In genomic region chr12:6958609-6959375, GRCh38 we compare ENCODE assay signal across 8 cellular contexts. TPM values are rescaled to one million over a fixed set of nuclear protein-coding genes. Genes with fewer than 3 reads are reported as not detected.
DNase-seq lines count a peak whose midpoint lies in the region; ATAC-seq and TF ChIP-seq lines count a peak whose summit lies in the region.

No MANE protein-coding gene starts in this region.

- H3K9me3 Mint-ChIP-seq in activated naive CD4-positive, alpha-beta T cell treated with anti-CD3 and anti-CD28 coated beads, Interleukin-2, amount 50 U/mL, for 72 hours: no peaks in the 10 kb centered on the region
- H3K9me3 Mint-ChIP-seq in natural killer cell (no peaks in the 10 kb centered on the region), HFFc6 (no peaks in the 10 kb centered on the region)

- intact Hi-C loops in natural killer cell (cut with micrococcal nuclease): loop anchor here (1.0 kb wide), 2 partner anchors 9 to 14 kb away; partner anchors contain the start of gene C12orf57

- ATAC-seq in GM18508 (IDR thresholded peaks at IDR 0.05; ENCODE audit: insufficient read depth, unreplicated experiment) (peak; percentile 33), HG02852 (IDR thresholded peaks at IDR 0.05; ENCODE audit: unreplicated experiment) (peak; percentile 63), natural killer cell (peak; percentile 61 to 79 (median 66))
- ATAC-seq in activated naive CD4-positive, alpha-beta T cell treated with anti-CD3 and anti-CD28 coated beads, Interleukin-2, amount 50 U/mL, for 72 hours: peak; percentile 50 to 58

- H3K27ac Mint-ChIP-seq in activated naive CD4-positive, alpha-beta T cell treated with anti-CD3 and anti-CD28 coated beads, Interleukin-2, amount 50 U/mL, for 72 hours: peak overlapping the region; percentile 98 to 99
- H3K27ac Mint-ChIP-seq in natural killer cell (peak overlapping the region; percentile 98 to 99), HFFc6 (no peak overlapping the region)

- H3K4me3 Mint-ChIP-seq in natural killer cell (peak overlapping the region; percentile 92), HFFc6 (no peak overlapping the region)

- peaks cover 63 to 69% of the 10 kb centered on the region in 2 donors for H3K36me3 Mint-ChIP-seq in activated naive CD4-positive, alpha-beta T cell treated with anti-CD3 and anti-CD28 coated beads, Interleukin-2, amount 50 U/mL, for 72 hours
- no peaks in the 10 kb centered on the region for H3K36me3 Mint-ChIP-seq in natural killer cell
- H3K36me3 Mint-ChIP-seq in HFFc6 (ENCODE audit: low read depth): no peaks in the 10 kb centered on the region

- H3K27me3 Mint-ChIP-seq in natural killer cell (ENCODE audit: low read depth in 2 of 2) (no peaks in the 10 kb centered on the region), HFFc6 (ENCODE audit: insufficient read depth) (peaks cover 2% of the 10 kb centered on the region)

- DNase-seq in SIG-M5 treated with dmso at 0.1 percent for 504 hours (lab: John Stamatoyannopoulos, UW; ENCODE audit: unreplicated experiment) (peak; percentile 92), natural killer cell (peak; percentile 76), D341Med (ENCODE audit: low spot score) (no peak), HFFc6 (no peak), HT-29 (ENCODE audit: low spot score) (no peak)
- peak; percentile 65 to 84 for DNase-seq in activated naive CD4-positive, alpha-beta T cell treated with anti-CD3 and anti-CD28 coated beads, Interleukin-2, amount 50 U/mL, for 72 hours (ENCODE audit: low spot score in 2 of 2)

- no peak for TF ChIP-seq CTCF in natural killer cell (IDR thresholded peaks at IDR 0.05)
- no peak for TF ChIP-seq CTCF in HFFc6 (IDR thresholded peaks at IDR 0.05)

- peaks cover 70 to 81% of the 10 kb centered on the region in 2 donors for H3K4me1 Mint-ChIP-seq in natural killer cell
- peaks cover 18% of the 10 kb centered on the region for H3K4me1 Mint-ChIP-seq in HFFc6 (ENCODE audit: low read depth)

RNA-seq across cellular contexts. Expression of gene PTPN6, which starts 7.6 kb away (rescaled TPM):
- 100 to 1,000 TPM; 320 to 609 TPM for total RNA-seq in activated naive CD4-positive, alpha-beta T cell treated with anti-CD3 and anti-CD28 coated beads, Interleukin-2, amount 50 U/mL, for 72 hours
- 100 to 1,000 TPM; 279 to 357 (median 312) TPM for total RNA-seq in natural killer cell
- not detected for total RNA-seq in HFFc6 (2021; fragmentation: NEBNext Ultra II Directional; extraction: Animal tissue kit (Norgen Biotek cat#: 25700))
- total RNA-seq in HT-29 (2014; rRNA removed; shearing (Covaris generic)): 29.2 and 35.2 TPM in 2 replicates

RNA-seq across cellular contexts. Expression of gene PHB2, which starts 11.7 kb away (rescaled TPM):
- 100 to 1,000 TPM; 387 to 423 TPM for total RNA-seq in activated naive CD4-positive, alpha-beta T cell treated with anti-CD3 and anti-CD28 coated beads, Interleukin-2, amount 50 U/mL, for 72 hours
- total RNA-seq in natural killer cell: 100 to 1,000 TPM; 123 to 133 (median 127) TPM
- 100 to 1,000 TPM; 160 to 198 (median 182) TPM for total RNA-seq in HFFc6 (2021; fragmentation: NEBNext Ultra II Directional; extraction: Animal tissue kit (Norgen Biotek cat#: 25700))
- total RNA-seq in HT-29 (2014; rRNA removed; shearing (Covaris generic)): 417 and 420 TPM in 2 replicates

RNA-seq across cellular contexts. Expression of gene EMG1, which starts 11.9 kb away (rescaled TPM):
- total RNA-seq in activated naive CD4-positive, alpha-beta T cell treated with anti-CD3 and anti-CD28 coated beads, Interleukin-2, amount 50 U/mL, for 72 hours: 10 to 100 TPM; 69.0 to 76.3 TPM
- 10 to 100 TPM; 22.1 to 30.4 (median 23.3) TPM for total RNA-seq in natural killer cell
- 10 to 100 TPM; 64.9 to 83.7 (median 75.6) TPM for total RNA-seq in HFFc6 (2021; fragmentation: NEBNext Ultra II Directional; extraction: Animal tissue kit (Norgen Biotek cat#: 25700))
- 59.5 and 64.0 TPM in 2 replicates for total RNA-seq in HT-29 (2014; rRNA removed; shearing (Covaris generic))

RNA-seq across cellular contexts. Expression of gene C12orf57, which starts 15.0 kb away (rescaled TPM):
- 100 to 1,000 TPM; 229 to 609 TPM for total RNA-seq in activated naive CD4-positive, alpha-beta T cell treated with anti-CD3 and anti-CD28 coated beads, Interleukin-2, amount 50 U/mL, for 72 hours
- total RNA-seq in natural killer cell: 100 to 1,000 TPM; 125 to 157 (median 126) TPM
- 100 to 1,000 TPM; 115 to 131 (median 123) TPM for total RNA-seq in HFFc6 (2021; fragmentation: NEBNext Ultra II Directional; extraction: Animal tissue kit (Norgen Biotek cat#: 25700))
- 102 and 112 TPM in 2 replicates for total RNA-seq in HT-29 (2014; rRNA removed; shearing (Covaris generic))

RNA-seq across cellular contexts. Expression of gene RNU7-1, which starts 15.2 kb away (rescaled TPM):
- not detected for total RNA-seq in activated naive CD4-positive, alpha-beta T cell treated with anti-CD3 and anti-CD28 coated beads, Interleukin-2, amount 50 U/mL, for 72 hours
- total RNA-seq in natural killer cell: not detected
- not detected for total RNA-seq in HFFc6 (2021; fragmentation: NEBNext Ultra II Directional; extraction: Animal tissue kit (Norgen Biotek cat#: 25700))
- total RNA-seq in HT-29 (2014; rRNA removed; shearing (Covaris generic)): not detected in 2 replicates

Comparison
In these comparisons a context has a peak if more than half of its experiments do, and no peak if none do; other contexts are left out.
1. DNase-seq: peak in SIG-M5 treated with dmso at 0.1 percent for 504 hours (single experiment), activated naive CD4-positive, alpha-beta T cell treated with anti-CD3 and anti-CD28 coated beads, Interleukin-2, amount 50 U/mL, for 72 hours (2 of 2) and natural killer cell (single experiment); none in D341Med (single experiment), HFFc6 (single experiment) and HT-29 (single experiment).
2. RNA of gene PTPN6, which starts 7.6 kb away (total RNA-seq): 320 to 609 TPM in activated naive CD4-positive, alpha-beta T cell treated with anti-CD3 and anti-CD28 coated beads, Interleukin-2, amount 50 U/mL, for 72 hours, 279 to 357 TPM in natural killer cell and 29.2 to 35.2 TPM in HT-29; not detected in HFFc6; every median in the first group is over 10 times any median in the second.
3. Peak in every context shown above with its lines, with median percentiles within 50 percentile points of each other: ATAC-seq.